In the genomic region with DNA sequence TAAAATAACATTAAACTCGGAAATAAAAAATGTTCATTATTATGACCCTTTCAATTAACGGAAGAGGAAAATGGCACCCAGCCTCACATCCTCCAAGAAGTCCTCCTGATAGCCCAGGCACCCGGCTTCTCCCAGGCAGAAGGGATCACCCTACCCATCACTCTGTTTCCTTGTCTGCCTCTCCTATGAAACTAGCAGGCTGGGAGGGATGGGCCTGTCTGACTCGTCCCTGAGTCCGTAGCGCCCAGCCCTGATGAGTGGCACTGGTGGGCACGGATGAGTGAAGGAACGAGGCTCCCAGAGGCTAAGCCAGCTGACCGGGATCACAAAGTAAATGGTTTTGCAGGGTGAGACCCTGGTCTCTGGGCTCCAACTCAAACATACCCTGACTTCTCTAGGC, we compare ENCODE assay signal across 1 cellular context.
TF ChIP-seq lines count a peak whose summit lies in the region.

No MANE protein-coding gene starts in this region.

TF ChIP-seq in K562, 482 proteins besides CTCF, POLR2A, EP300 and RAD21:
- no peak for TF ChIP-seq NR2F6 (CRISPR knock-in tag; IDR thresholded peaks at IDR 0.05)
- TF ChIP-seq CXXC5 (CRISPR knock-in tag; IDR thresholded peaks at IDR 0.05): no peak
- no peak for TF ChIP-seq ETS2 (tag; IDR thresholded peaks at IDR 0.05; ENCODE audit: borderline replicate concordance, poor library complexity, severe bottlenecking)
- TF ChIP-seq, protein P1, sequence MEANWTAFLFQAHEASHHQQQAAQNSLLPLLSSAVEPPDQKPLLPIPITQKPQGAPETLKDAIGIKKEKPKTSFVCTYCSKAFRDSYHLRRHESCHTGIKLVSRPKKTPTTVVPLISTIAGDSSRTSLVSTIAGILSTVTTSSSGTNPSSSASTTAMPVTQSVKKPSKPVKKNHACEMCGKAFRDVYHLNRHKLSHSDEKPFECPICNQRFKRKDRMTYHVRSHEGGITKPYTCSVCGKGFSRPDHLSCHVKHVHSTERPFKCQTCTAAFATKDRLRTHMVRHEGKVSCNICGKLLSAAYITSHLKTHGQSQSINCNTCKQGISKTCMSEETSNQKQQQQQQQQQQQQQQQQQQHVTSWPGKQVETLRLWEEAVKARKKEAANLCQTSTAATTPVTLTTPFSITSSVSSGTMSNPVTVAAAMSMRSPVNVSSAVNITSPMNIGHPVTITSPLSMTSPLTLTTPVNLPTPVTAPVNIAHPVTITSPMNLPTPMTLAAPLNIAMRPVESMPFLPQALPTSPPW (CRISPR knock-in tag; IDR thresholded peaks at IDR 0.05): no peak
- no peak for TF ChIP-seq NR1H2 (CRISPR knock-in tag; IDR thresholded peaks at IDR 0.05)
- no peak for TF ChIP-seq CHD2 (IDR thresholded peaks at IDR 0.05; ENCODE audit: low read depth, low read length)
- no peak for TF ChIP-seq RBM39 (optimal IDR thresholded peaks at IDR 0.05; ENCODE audit: low read depth, low read length)
- TF ChIP-seq MBD1 (CRISPR knock-in tag; IDR thresholded peaks at IDR 0.05): no peak
- no peak for TF ChIP-seq ZNF143 (CRISPR knock-in tag; IDR thresholded peaks at IDR 0.05)
- TF ChIP-seq ZNF586 (CRISPR knock-in tag; conservative IDR thresholded peaks at IDR 0.05): no peak
- TF ChIP-seq ZNF699 (CRISPR knock-in tag; IDR thresholded peaks at IDR 0.05; ENCODE audit: insufficient replicate concordance): no peak
- no peak for TF ChIP-seq TEAD1 (CRISPR knock-in tag; IDR thresholded peaks at IDR 0.05)
- no peak for TF ChIP-seq SP1 (CRISPR knock-in tag; IDR thresholded peaks at IDR 0.05)
- TF ChIP-seq MAFG (tag; conservative IDR thresholded peaks at IDR 0.05): no peak
- no peak for TF ChIP-seq NR4A1 (CRISPR knock-in tag; IDR thresholded peaks at IDR 0.05)
- no peak for TF ChIP-seq NR4A1 (tag; IDR thresholded peaks at IDR 0.05)
- TF ChIP-seq, protein P2, sequence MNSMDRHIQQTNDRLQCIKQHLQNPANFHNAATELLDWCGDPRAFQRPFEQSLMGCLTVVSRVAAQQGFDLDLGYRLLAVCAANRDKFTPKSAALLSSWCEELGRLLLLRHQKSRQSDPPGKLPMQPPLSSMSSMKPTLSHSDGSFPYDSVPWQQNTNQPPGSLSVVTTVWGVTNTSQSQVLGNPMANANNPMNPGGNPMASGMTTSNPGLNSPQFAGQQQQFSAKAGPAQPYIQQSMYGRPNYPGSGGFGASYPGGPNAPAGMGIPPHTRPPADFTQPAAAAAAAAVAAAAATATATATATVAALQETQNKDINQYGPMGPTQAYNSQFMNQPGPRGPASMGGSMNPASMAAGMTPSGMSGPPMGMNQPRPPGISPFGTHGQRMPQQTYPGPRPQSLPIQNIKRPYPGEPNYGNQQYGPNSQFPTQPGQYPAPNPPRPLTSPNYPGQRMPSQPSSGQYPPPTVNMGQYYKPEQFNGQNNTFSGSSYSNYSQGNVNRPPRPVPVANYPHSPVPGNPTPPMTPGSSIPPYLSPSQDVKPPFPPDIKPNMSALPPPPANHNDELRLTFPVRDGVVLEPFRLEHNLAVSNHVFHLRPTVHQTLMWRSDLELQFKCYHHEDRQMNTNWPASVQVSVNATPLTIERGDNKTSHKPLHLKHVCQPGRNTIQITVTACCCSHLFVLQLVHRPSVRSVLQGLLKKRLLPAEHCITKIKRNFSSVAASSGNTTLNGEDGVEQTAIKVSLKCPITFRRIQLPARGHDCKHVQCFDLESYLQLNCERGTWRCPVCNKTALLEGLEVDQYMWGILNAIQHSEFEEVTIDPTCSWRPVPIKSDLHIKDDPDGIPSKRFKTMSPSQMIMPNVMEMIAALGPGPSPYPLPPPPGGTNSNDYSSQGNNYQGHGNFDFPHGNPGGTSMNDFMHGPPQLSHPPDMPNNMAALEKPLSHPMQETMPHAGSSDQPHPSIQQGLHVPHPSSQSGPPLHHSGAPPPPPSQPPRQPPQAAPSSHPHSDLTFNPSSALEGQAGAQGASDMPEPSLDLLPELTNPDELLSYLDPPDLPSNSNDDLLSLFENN (IDR thresholded peaks at IDR 0.05; ENCODE audit: low read depth in 2 of 2, low read length in 2 of 2): no peak
- TF ChIP-seq ZBTB2 (IDR thresholded peaks at IDR 0.05): no peak
TF ChIP-seq in K562: peak in this region for 0.
